17 cellular contexts compared by ENCODE assay signal in the genomic region with DNA sequence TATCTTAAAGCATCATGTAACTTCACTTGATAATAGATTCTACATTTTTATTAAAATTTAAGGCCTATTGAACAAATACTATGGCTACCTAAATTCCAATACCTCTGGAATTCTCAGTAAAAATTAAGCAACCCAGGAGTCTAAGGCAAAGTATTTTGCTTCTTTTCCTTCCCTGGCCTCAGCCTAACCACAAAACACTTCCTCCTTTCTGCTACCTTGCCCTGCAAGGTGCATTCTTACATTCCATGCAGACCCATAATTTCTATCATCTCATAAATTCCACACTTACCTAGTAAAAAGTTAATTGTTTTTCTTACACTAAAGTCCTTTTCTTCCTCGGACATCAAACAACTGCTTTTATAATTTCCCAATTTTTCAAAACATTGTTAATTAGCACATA. TPM values are rescaled to one million over a fixed set of nuclear protein-coding genes. Genes with fewer than 3 reads are reported as not detected.
DNase-seq lines count a peak whose midpoint lies in the region; ATAC-seq and TF ChIP-seq lines count a peak whose summit lies in the region.
"Had no signal": no experiment of that assay in that cellular context is flagged by ENCODE, and none has a peak within 500 bp of the region (broad histone marks: within the 10 kb centered on the region; RNA-seq: fewer than 3 reads in every experiment).

No MANE protein-coding gene starts in this region.

- peak overlapping the region in 9 of 11 experiments; percentile 2 to 41 (median 26); a peak in 6 of 22 replicates for H3K4me2 ChIP-seq in BLaER1 treated with 17β-estradiol and CSF1 and Interleukin-3, amounts not matched to agents 10 nM and 100 nM
- no peak overlapping the region for H3K4me2 ChIP-seq in GM23338
- H3K4me2 ChIP-seq: A549 had no signal

- H3K27ac Mint-ChIP-seq in brain (peak overlapping the region in 1 of 5 experiments; percentile 6), mesothelial cell of epicardium (peak overlapping the region; percentile 75), GM23338 (no peak overlapping the region)
- H3K27ac Mint-ChIP-seq: CD14-positive monocyte had no signal

- H3K27me3 Mint-ChIP-seq in brain (peaks cover 8% of the 10 kb centered on the region), mesothelial cell of epicardium (ENCODE audit: low read depth) (no peaks in the 10 kb centered on the region), GM23338 (ENCODE audit: insufficient read depth, low read depth, poor library complexity) (peaks cover 12% of the 10 kb centered on the region)

- H3K36me3 ChIP-seq in BLaER1 treated with 17β-estradiol and CSF1 and Interleukin-3, amounts not matched to agents 10 nM and 100 nM: no peaks in the 10 kb centered on the region
- H3K36me3 ChIP-seq in GM23338 (ENCODE audit: insufficient read depth): no peaks in the 10 kb centered on the region

- no peak overlapping the region for H3K27ac ChIP-seq in BLaER1 treated with 17β-estradiol and CSF1 and Interleukin-3, amounts not matched to agents 10 nM and 100 nM
- no peak overlapping the region for H3K27ac ChIP-seq in GM23338 (ENCODE audit: low read depth)
- H3K27ac ChIP-seq: SK-N-MC had no signal

- no peak overlapping the region for H3K9ac ChIP-seq in BLaER1 treated with 17β-estradiol and CSF1 and Interleukin-3, amounts not matched to agents 10 nM and 100 nM

- TF ChIP-seq CTCF in LNCaP clone FGC (IDR thresholded peaks at IDR 0.05; ENCODE audit: control insufficient read depth, extremely low read depth, insufficient read depth): no peak
- TF ChIP-seq CTCF in brain (conservative IDR thresholded peaks at IDR 0.05): no peak
- no peak for TF ChIP-seq CTCF in mesothelial cell of epicardium (IDR thresholded peaks at IDR 0.05; ENCODE audit: unreplicated experiment)
- TF ChIP-seq CTCF in GM23338 (conservative IDR thresholded peaks at IDR 0.05; ENCODE audit: low read depth in 2 of 2): no peak

- H3F3A ChIP-seq in GM23338 (replicated peaks; ENCODE audit: low read depth): 0 out of 2 replicates have a peak, but pooled peaks cover 4% of the 10 kb centered on the region

- no peak overlapping the region for H2AFZ ChIP-seq in GM23338

- H3K9me3 Mint-ChIP-seq in brain (no peaks in the 10 kb centered on the region), mesothelial cell of epicardium (no peaks in the 10 kb centered on the region), GM23338 (0 out of 3 replicates have a peak, but pooled peaks cover 5% of the 10 kb centered on the region)
- H3K9me3 Mint-ChIP-seq: CD14-positive monocyte had no signal

- H3K4me1 ChIP-seq in BLaER1 treated with 17β-estradiol and CSF1 and Interleukin-3, amounts not matched to agents 10 nM and 100 nM: peaks cover 4 to 43% (median 27%) of the 10 kb centered on the region in 10 experiments; a peak in 19 of 20 replicates
- peaks cover 31% of the 10 kb centered on the region for H3K4me1 ChIP-seq in GM23338 (ENCODE audit: insufficient read depth)

- peaks cover 0 to 7% (median 0%) of the 10 kb centered on the region in 11 experiments; a peak in 4 of 22 replicates for H3K27me3 ChIP-seq in BLaER1 treated with 17β-estradiol and CSF1 and Interleukin-3, amounts not matched to agents 10 nM and 100 nM
- H3K27me3 ChIP-seq in GM23338 (ENCODE audit: insufficient read depth): peaks cover 16% of the 10 kb centered on the region; the same call in 1 of the 2 replicates

- H3K9me3 ChIP-seq in BLaER1 treated with 17β-estradiol and CSF1 and Interleukin-3, amounts not matched to agents 10 nM and 100 nM (replicated peaks in 1 of 11): 0 out of 22 replicates have a peak, but pooled peaks cover 0 to 5% (median 0%) of the 10 kb centered on the region in 11 experiments
- H3K9me3 ChIP-seq: A549 had no signal

- peaks cover 0 to 22% (median 0%) of the 10 kb centered on the region in 11 experiments; a peak in 3 of 22 replicates for H4K20me1 ChIP-seq in BLaER1 treated with 17β-estradiol and CSF1 and Interleukin-3, amounts not matched to agents 10 nM and 100 nM
- H4K20me1 ChIP-seq in GM23338 (replicated peaks; ENCODE audit: insufficient read depth): peaks cover 26% of the 10 kb centered on the region

- H3K79me2 ChIP-seq in GM23338 (replicated peaks; ENCODE audit: insufficient read depth): peaks cover 73% of the 10 kb centered on the region

- DNase-seq in LNCaP clone FGC (ENCODE audit: low read depth) (no peak), mesothelial cell of epicardium (ENCODE audit: low spot score in 2 of 2, unreplicated experiment in 2 of 2) (no peak), GM23338 (ENCODE audit: low spot score) (no peak), AML-193 (lab: John Stamatoyannopoulos, UW) (no peak)
- DNase-seq: IMR-90, Kasumi-1, NCI-H1417 treated with DMSO at 0.1 percent for 48 hours, NCI-H1930, NCI-H2171, NCI-H774 had no signal

- H3K9me2 ChIP-seq in GM23338 (ENCODE audit: insufficient read depth): no peaks in the 10 kb centered on the region

- peaks cover 79% of the 10 kb centered on the region for H3K4me1 Mint-ChIP-seq in brain
- peaks cover 45% of the 10 kb centered on the region for H3K4me1 Mint-ChIP-seq in mesothelial cell of epicardium
- H3K4me1 Mint-ChIP-seq in GM23338: peaks cover 52% of the 10 kb centered on the region

- peak overlapping the region in 4 of 5 experiments; percentile 4 to 72 (median 36) for H3K4me3 Mint-ChIP-seq in brain
- H3K4me3 Mint-ChIP-seq in mesothelial cell of epicardium: no peak overlapping the region
- H3K4me3 Mint-ChIP-seq in GM23338: no peak overlapping the region
- H3K4me3 Mint-ChIP-seq: CD14-positive monocyte had no signal

- ATAC-seq in HG03432 (IDR thresholded peaks at IDR 0.05; ENCODE audit: unreplicated experiment): no peak
- ATAC-seq in HG03025 (IDR thresholded peaks at IDR 0.05; ENCODE audit: low FRiP score, unreplicated experiment): no peak
- no peak for ATAC-seq in GM23338
- ATAC-seq: A549 had no signal

- no peak overlapping the region for H3K4me3 ChIP-seq in BLaER1 treated with 17β-estradiol and CSF1 and Interleukin-3, amounts not matched to agents 10 nM and 100 nM
- H3K4me3 ChIP-seq in LNCaP clone FGC (ENCODE audit: low read depth, low read length) (peak overlapping the region; percentile 21), GM23338 (no peak overlapping the region)
- H3K4me3 ChIP-seq: A549, SK-N-MC had no signal

- H3K36me3 Mint-ChIP-seq in brain (peaks cover 3% of the 10 kb centered on the region), mesothelial cell of epicardium (no peaks in the 10 kb centered on the region), GM23338 (ENCODE audit: low read depth) (peaks cover 5% of the 10 kb centered on the region)
- H3K36me3 Mint-ChIP-seq: CD14-positive monocyte had no signal

TF ChIP-seq in GM23338, 12 proteins besides CTCF, POLR2A, EP300 and RAD21:
- TF ChIP-seq, protein P1, sequence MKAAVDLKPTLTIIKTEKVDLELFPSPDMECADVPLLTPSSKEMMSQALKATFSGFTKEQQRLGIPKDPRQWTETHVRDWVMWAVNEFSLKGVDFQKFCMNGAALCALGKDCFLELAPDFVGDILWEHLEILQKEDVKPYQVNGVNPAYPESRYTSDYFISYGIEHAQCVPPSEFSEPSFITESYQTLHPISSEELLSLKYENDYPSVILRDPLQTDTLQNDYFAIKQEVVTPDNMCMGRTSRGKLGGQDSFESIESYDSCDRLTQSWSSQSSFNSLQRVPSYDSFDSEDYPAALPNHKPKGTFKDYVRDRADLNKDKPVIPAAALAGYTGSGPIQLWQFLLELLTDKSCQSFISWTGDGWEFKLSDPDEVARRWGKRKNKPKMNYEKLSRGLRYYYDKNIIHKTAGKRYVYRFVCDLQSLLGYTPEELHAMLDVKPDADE (IDR thresholded peaks at IDR 0.05): no peak
- TF ChIP-seq POLR2AphosphoS5 (IDR thresholded peaks at IDR 0.05; ENCODE audit: low read depth): no peak
- TF ChIP-seq ZNF331 (CRISPR knock-in tag; IDR thresholded peaks at IDR 0.05; ENCODE audit: low read depth): no peak
- TF ChIP-seq EZH2 (IDR thresholded peaks at IDR 0.05; ENCODE audit: low read depth, unreplicated experiment): no peak
- no peak for TF ChIP-seq CREB1 (CRISPR knock-in tag; IDR thresholded peaks at IDR 0.05; ENCODE audit: low read depth)
- TF ChIP-seq, protein P2, sequence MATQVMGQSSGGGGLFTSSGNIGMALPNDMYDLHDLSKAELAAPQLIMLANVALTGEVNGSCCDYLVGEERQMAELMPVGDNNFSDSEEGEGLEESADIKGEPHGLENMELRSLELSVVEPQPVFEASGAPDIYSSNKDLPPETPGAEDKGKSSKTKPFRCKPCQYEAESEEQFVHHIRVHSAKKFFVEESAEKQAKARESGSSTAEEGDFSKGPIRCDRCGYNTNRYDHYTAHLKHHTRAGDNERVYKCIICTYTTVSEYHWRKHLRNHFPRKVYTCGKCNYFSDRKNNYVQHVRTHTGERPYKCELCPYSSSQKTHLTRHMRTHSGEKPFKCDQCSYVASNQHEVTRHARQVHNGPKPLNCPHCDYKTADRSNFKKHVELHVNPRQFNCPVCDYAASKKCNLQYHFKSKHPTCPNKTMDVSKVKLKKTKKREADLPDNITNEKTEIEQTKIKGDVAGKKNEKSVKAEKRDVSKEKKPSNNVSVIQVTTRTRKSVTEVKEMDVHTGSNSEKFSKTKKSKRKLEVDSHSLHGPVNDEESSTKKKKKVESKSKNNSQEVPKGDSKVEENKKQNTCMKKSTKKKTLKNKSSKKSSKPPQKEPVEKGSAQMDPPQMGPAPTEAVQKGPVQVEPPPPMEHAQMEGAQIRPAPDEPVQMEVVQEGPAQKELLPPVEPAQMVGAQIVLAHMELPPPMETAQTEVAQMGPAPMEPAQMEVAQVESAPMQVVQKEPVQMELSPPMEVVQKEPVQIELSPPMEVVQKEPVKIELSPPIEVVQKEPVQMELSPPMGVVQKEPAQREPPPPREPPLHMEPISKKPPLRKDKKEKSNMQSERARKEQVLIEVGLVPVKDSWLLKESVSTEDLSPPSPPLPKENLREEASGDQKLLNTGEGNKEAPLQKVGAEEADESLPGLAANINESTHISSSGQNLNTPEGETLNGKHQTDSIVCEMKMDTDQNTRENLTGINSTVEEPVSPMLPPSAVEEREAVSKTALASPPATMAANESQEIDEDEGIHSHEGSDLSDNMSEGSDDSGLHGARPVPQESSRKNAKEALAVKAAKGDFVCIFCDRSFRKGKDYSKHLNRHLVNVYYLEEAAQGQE (IDR thresholded peaks at IDR 0.05; ENCODE audit: unreplicated experiment): no peak
- TF ChIP-seq ZNF114 (CRISPR knock-in tag; IDR thresholded peaks at IDR 0.05): no peak

RNA-seq across cellular contexts. Expression of a gene that starts 3.7 kb away (rescaled TPM):
- polyA plus RNA-seq in brain (ENCODE audit: insufficient read depth, low read depth, low replicate concordance) (12.0 TPM), GM23338 (2016; fragmentation: Nextera tagmentation; extraction: Ambion mirVana) (8.2 and 15.9 TPM in 2 replicates)
- 51.4 to 54.2 TPM (median 53.0 TPM) in 3 replicates for total RNA-seq in mesothelial cell of epicardium
- 22.7 and 24.7 TPM in 2 replicates for total RNA-seq in GM23338 (2014; rRNA removed; shearing (Covaris generic))

Comparison
In these comparisons a context has a peak if more than half of its experiments do, and no peak if none do; other contexts are left out.
1. H3K4me3 Mint-ChIP-seq: peak in brain (4 of 5); none in mesothelial cell of epicardium (single experiment) and GM23338 (single experiment).